Comparison of ENCODE assay signal across 30 cellular contexts in genomic region chr14:99721792-99722516, GRCh38. TPM values are rescaled to one million over a fixed set of nuclear protein-coding genes. Genes with fewer than 3 reads are reported as not detected.
DNase-seq lines count a peak whose midpoint lies in the region; ATAC-seq and TF ChIP-seq lines count a peak whose summit lies in the region.
"Had no signal": no experiment of that assay in that cellular context is flagged by ENCODE, and none has a peak within 500 bp of the region (broad histone marks: within the 10 kb centered on the region; RNA-seq: fewer than 3 reads in every experiment).

No MANE protein-coding gene starts in this region.

- CTCF ChIA-PET in activated CD8-positive, alpha-beta memory T cell treated with anti-CD3 and anti-CD28 coated beads, Interleukin-2, amount 10 ng/mL, durations not matched to agents 7 days and 5 days (lab: Charles Lee), result interaction anchor here (0.6 to 1.3 kb wide), 2 partner anchors 8 to 34 kb away, joined by 3 to 4 read pairs; no protein-coding TSS in a partner anchor

- no peaks in the 10 kb centered on the region for H3K4me1 ChIP-seq in psoas muscle
- H3K4me1 ChIP-seq: BE2C, esophagus muscularis mucosa, spleen had no signal

- no peak overlapping the region for H3K4me3 Mint-ChIP-seq in activated CD8-positive, alpha-beta memory T cell treated with anti-CD3 and anti-CD28 coated beads, Interleukin-2, amount 10 ng/mL, durations not matched to agents 7 days and 5 days
- no peak overlapping the region for H3K4me3 Mint-ChIP-seq in progenitor cell of endocrine pancreas (ENCODE audit: low read depth)
- H3K4me3 Mint-ChIP-seq: activated CD8-positive, alpha-beta T cell treated with anti-CD3 and anti-CD28 coated beads for 36 hours; activated naive CD8-positive, alpha-beta T cell treated with anti-CD3 and anti-CD28 coated beads, Interleukin-2, amount 50 U/mL, for 24 hours; CD8-positive, alpha-beta T cell; dendritic cell treated with granulocyte-macrophage colony-stimulating factor and Interleukin-4, amounts not matched to agents 40 ng/mL and 50 ng/mL, for 4 days; naive thymus-derived CD4-positive, alpha-beta T cell had no signal

- H3K36me3 Mint-ChIP-seq in activated CD8-positive, alpha-beta memory T cell treated with anti-CD3 and anti-CD28 coated beads, Interleukin-2, amount 10 ng/mL, durations not matched to agents 7 days and 5 days, result no peaks in the 10 kb centered on the region
- no peaks in the 10 kb centered on the region for H3K36me3 Mint-ChIP-seq in progenitor cell of endocrine pancreas (ENCODE audit: insufficient read depth)
- H3K36me3 Mint-ChIP-seq: CD8-positive, alpha-beta T cell; naive thymus-derived CD4-positive, alpha-beta T cell had no signal

- WGBS in psoas muscle, 3 donors, result 86 to 91% (median 87%) methylated on average over 10 to 12 of the region's 12 CpGs

- no peak for TF ChIP-seq CTCF in GM13976 (IDR thresholded peaks at IDR 0.05; ENCODE audit: borderline replicate concordance, control extremely low read depth, extremely low read depth, insufficient read depth, missing control alignments)
- TF ChIP-seq CTCF in progenitor cell of endocrine pancreas (IDR thresholded peaks at IDR 0.05; ENCODE audit: unreplicated experiment), result no peak
- no peak for TF ChIP-seq CTCF in psoas muscle (IDR thresholded peaks at IDR 0.05)

- H3K4me1 Mint-ChIP-seq in activated CD8-positive, alpha-beta memory T cell treated with anti-CD3 and anti-CD28 coated beads, Interleukin-2, amount 10 ng/mL, durations not matched to agents 7 days and 5 days, result no peaks in the 10 kb centered on the region
- H3K4me1 Mint-ChIP-seq in progenitor cell of endocrine pancreas (ENCODE audit: low read depth), result peaks cover 11% of the 10 kb centered on the region
- H3K4me1 Mint-ChIP-seq: activated naive CD8-positive, alpha-beta T cell treated with anti-CD3 and anti-CD28 coated beads, Interleukin-2, amount 50 U/mL, for 24 hours had no signal

- H3K9me3 Mint-ChIP-seq in activated CD8-positive, alpha-beta memory T cell treated with anti-CD3 and anti-CD28 coated beads, Interleukin-2, amount 10 ng/mL, durations not matched to agents 7 days and 5 days (ENCODE audit: low read depth), result no peaks in the 10 kb centered on the region
- no peaks in the 10 kb centered on the region for H3K9me3 Mint-ChIP-seq in progenitor cell of endocrine pancreas (ENCODE audit: low read depth)
- H3K9me3 Mint-ChIP-seq: activated CD8-positive, alpha-beta T cell treated with anti-CD3 and anti-CD28 coated beads for 36 hours; activated naive CD8-positive, alpha-beta T cell treated with anti-CD3 and anti-CD28 coated beads, Interleukin-2, amount 50 U/mL, for 24 hours; CD8-positive, alpha-beta T cell; dendritic cell treated with granulocyte-macrophage colony-stimulating factor and Interleukin-4, amounts not matched to agents 40 ng/mL and 50 ng/mL, for 4 days; naive thymus-derived CD4-positive, alpha-beta T cell had no signal

- no peaks in the 10 kb centered on the region for H3K9me3 ChIP-seq in psoas muscle
- H3K9me3 ChIP-seq: BE2C, esophagus muscularis mucosa, spleen had no signal

- H3K27me3 Mint-ChIP-seq in activated CD8-positive, alpha-beta memory T cell treated with anti-CD3 and anti-CD28 coated beads, Interleukin-2, amount 10 ng/mL, durations not matched to agents 7 days and 5 days, result peaks cover 14% of the 10 kb centered on the region
- peaks cover 11% of the 10 kb centered on the region for H3K27me3 Mint-ChIP-seq in progenitor cell of endocrine pancreas

- H3K27ac ChIP-seq in psoas muscle, result no peak overlapping the region
- H3K27ac ChIP-seq: esophagus muscularis mucosa, HL-60, spleen had no signal

- ATAC-seq in activated CD8-positive, alpha-beta memory T cell treated with anti-CD3 and anti-CD28 coated beads, Interleukin-2, amount 10 ng/mL, durations not matched to agents 7 days and 5 days, result no peak
- no peak for ATAC-seq in psoas muscle
- ATAC-seq: activated CD8-positive, alpha-beta T cell treated with anti-CD3 and anti-CD28 coated beads for 36 hours; activated naive CD8-positive, alpha-beta T cell treated with anti-CD3 and anti-CD28 coated beads, Interleukin-2, amount 50 U/mL, for 24 hours; CD8-positive, alpha-beta T cell; naive thymus-derived CD4-positive, alpha-beta T cell; stimulated activated naive CD8-positive, alpha-beta T cell treated with anti-CD3 and anti-CD28 coated beads, Interleukin-15, Interleukin-2, amounts not matched to agents 100 U/mL and 50 U/mL, for 24 hours had no signal

- no peak overlapping the region for H3K27ac Mint-ChIP-seq in activated CD8-positive, alpha-beta memory T cell treated with anti-CD3 and anti-CD28 coated beads, Interleukin-2, amount 10 ng/mL, durations not matched to agents 7 days and 5 days
- peak overlapping the region; percentile 1 for H3K27ac Mint-ChIP-seq in progenitor cell of endocrine pancreas
- H3K27ac Mint-ChIP-seq: activated CD8-positive, alpha-beta T cell treated with anti-CD3 and anti-CD28 coated beads for 36 hours; activated naive CD8-positive, alpha-beta T cell treated with anti-CD3 and anti-CD28 coated beads, Interleukin-2, amount 50 U/mL, for 24 hours; CD8-positive, alpha-beta T cell; dendritic cell treated with granulocyte-macrophage colony-stimulating factor and Interleukin-4, amounts not matched to agents 40 ng/mL and 50 ng/mL, for 4 days; naive thymus-derived CD4-positive, alpha-beta T cell had no signal

- in situ Hi-C loops in GM13976 (cut with MboI; ENCODE audit: low sequenced_read_pairs, unreplicated experiment), result loop anchor here (10.0 kb wide), 1 partner anchor 163 kb away; no protein-coding TSS in a partner anchor

- peak; percentile 17 for DNase-seq in GM13976 (ENCODE audit: low spot score)
- DNase-seq in activated CD8-positive, alpha-beta memory T cell treated with anti-CD3 and anti-CD28 coated beads, Interleukin-2, amount 10 ng/mL, durations not matched to agents 7 days and 5 days, result peak; percentile 33
- DNase-seq in islet precursor cell, result peak; percentile 33
- DNase-seq in progenitor cell of endocrine pancreas (ENCODE audit: low spot score, unreplicated experiment), result no peak
- DNase-seq in NCI-H1417 (lab: John Stamatoyannopoulos, UW), result no peak
- DNase-seq in NCI-H2171 (lab: John Stamatoyannopoulos, UW), result no peak
- no peak for DNase-seq in psoas muscle
- DNase-seq: activated CD8-positive, alpha-beta T cell treated with anti-CD3 and anti-CD28 coated beads for 36 hours; activated naive CD4-positive, alpha-beta T cell; activated naive CD8-positive, alpha-beta T cell treated with anti-CD3 and anti-CD28 coated beads, Interleukin-2, amount 50 U/mL, for 24 hours; activated T-cell treated with anti-CD3 and anti-CD28 coated beads, Interleukin-2, amount 50 U/mL, for 1 hour; BE2C; caudate nucleus; EL; foreskin fibroblast; Karpas-422; NCI-H1436; NCI-H2081; NCI-H2227 treated with DMSO at 0.1 percent for 48 hours; NCI-H526 treated with DMSO at 0.1 percent for 48 hours; Right ventricle myocardium superior; stimulated activated CD4-positive, alpha-beta T cell treated with anti-CD3 and anti-CD28 coated beads, Interleukin-2, amount 100 ng/mL, for 24 hours; stimulated activated naive CD8-positive, alpha-beta T cell treated with anti-CD3 and anti-CD28 coated beads, Interleukin-15, Interleukin-2, amounts not matched to agents 100 U/mL and 50 U/mL, for 24 hours; T-helper 2 cell had no signal

- intact Hi-C loops in psoas muscle (cut with DNase I), result no loop called here

- no peaks in the 10 kb centered on the region for H3K36me3 ChIP-seq in psoas muscle (ENCODE audit: insufficient read depth in 1 of 2, low read depth in 1 of 2)
- H3K36me3 ChIP-seq: BE2C, esophagus muscularis mucosa, spleen had no signal

- H3K4me3 ChIP-seq in psoas muscle, result no peak overlapping the region
- H3K4me3 ChIP-seq: esophagus muscularis mucosa, spleen had no signal

- no peaks in the 10 kb centered on the region for H3K27me3 ChIP-seq in psoas muscle (ENCODE audit: insufficient read depth in 3 of 3, low read length in 2 of 3)
- H3K27me3 ChIP-seq: BE2C, esophagus muscularis mucosa had no signal

RNA-seq across cellular contexts. Expression of gene CYP46A1, which starts 37.9 kb away (rescaled TPM):
- total RNA-seq in activated CD8-positive, alpha-beta memory T cell treated with anti-CD3 and anti-CD28 coated beads, Interleukin-2, amount 10 ng/mL, durations not matched to agents 7 days and 5 days, result under 1 TPM in 1 of 2 experiments, not detected in 1; 0.15 TPM
- total RNA-seq in progenitor cell of endocrine pancreas (2.9 and 3.9 TPM in 2 replicates), psoas muscle (1 to 10 TPM in 1 of 4 donors, under 1 TPM in 3; 0.50 to 1.5 (median 0.83) TPM)
- under 1 TPM; 0.09 to 0.35 (median 0.26) TPM for polyA plus RNA-seq in psoas muscle

Comparison
In these comparisons a context has a peak if more than half of its experiments do, and no peak if none do; other contexts are left out.
1. DNase-seq: peak in GM13976 (single experiment), activated CD8-positive, alpha-beta memory T cell treated with anti-CD3 and anti-CD28 coated beads, Interleukin-2, amount 10 ng/mL, durations not matched to agents 7 days and 5 days (single experiment) and islet precursor cell (single experiment); none in progenitor cell of endocrine pancreas (single experiment), NCI-H1417 (0 of 3), NCI-H2171 (single experiment) and psoas muscle (0 of 2).